In genomic region chr2:48430528-48430927, GRCh38 we compare ENCODE assay signal across 25 cellular contexts. TPM values are rescaled to one million over a fixed set of nuclear protein-coding genes. Genes with fewer than 3 reads are reported as not detected.
DNase-seq lines count a peak whose midpoint lies in the region; ATAC-seq, FAIRE-seq and TF ChIP-seq lines count a peak whose summit lies in the region.
"Had no signal": no experiment of that assay in that cellular context is flagged by ENCODE, and none has a peak within 500 bp of the region (broad histone marks: within the 10 kb centered on the region; RNA-seq: fewer than 3 reads in every experiment).

No MANE protein-coding gene starts in this region.

- H3K27ac Mint-ChIP-seq in CD4-positive, alpha-beta T cell, result no peak overlapping the region
- H3K27ac Mint-ChIP-seq: B cell; CD8-positive, alpha-beta memory T cell had no signal

- H3K9me3 ChIP-seq in endothelial cell of umbilical vein (replicated peaks; ENCODE audit: control insufficient read depth, insufficient read depth, low read length), result no peaks in the 10 kb centered on the region
- no peaks in the 10 kb centered on the region for H3K9me3 ChIP-seq in CD4-positive, alpha-beta T cell (ENCODE audit: control insufficient read depth, low read length)
- H3K9me3 ChIP-seq: A549; BLaER1 treated with 17β-estradiol and CSF1 and Interleukin-3, amounts not matched to agents 10 nM and 100 nM had no signal

- peaks cover 0 to 5% of the 10 kb centered on the region in 2 experiments for H3K27me3 ChIP-seq in endothelial cell of umbilical vein (ENCODE audit: control insufficient read depth in 2 of 2, insufficient read depth in 2 of 2, low read length in 2 of 2)
- no peaks in the 10 kb centered on the region for H3K27me3 ChIP-seq in CD4-positive, alpha-beta T cell (ENCODE audit: control insufficient read depth, insufficient read depth, low read length)
- H3K27me3 ChIP-seq: BLaER1 treated with 17β-estradiol and CSF1 and Interleukin-3, amounts not matched to agents 10 nM and 100 nM had no signal

- no peaks in the 10 kb centered on the region for H3K36me3 Mint-ChIP-seq in CD4-positive, alpha-beta T cell (ENCODE audit: low read depth)
- H3K36me3 Mint-ChIP-seq: CD4-positive, alpha-beta memory T cell; CD8-positive, alpha-beta memory T cell had no signal

- POLR2A ChIA-PET in endothelial cell of umbilical vein (lab: Charles Lee), result no interaction called here
- POLR2A ChIA-PET in CD4-positive, alpha-beta T cell (lab: Charles Lee), result no interaction called here

- H2AFZ ChIP-seq in endothelial cell of umbilical vein (ENCODE audit: low read depth, low read length), result no peak overlapping the region

- TF ChIP-seq CTCF in endothelial cell of umbilical vein (IDR thresholded peaks at IDR 0.05; ENCODE audit: extremely low read depth in 1 of 2, insufficient read depth in 1 of 2, low read depth in 1 of 2, low read length in 2 of 2), result no peak
- no peak for TF ChIP-seq CTCF in CD4-positive, alpha-beta T cell (IDR thresholded peaks at IDR 0.05)

- no peaks in the 10 kb centered on the region for H3K79me2 ChIP-seq in endothelial cell of umbilical vein (ENCODE audit: control insufficient read depth, insufficient read depth, low read length)

- H3K9ac ChIP-seq in endothelial cell of umbilical vein (replicated peaks; ENCODE audit: extremely low read depth, insufficient read depth, low read length), result no peak overlapping the region
- H3K9ac ChIP-seq: BLaER1 treated with 17β-estradiol and CSF1 and Interleukin-3, amounts not matched to agents 10 nM and 100 nM had no signal

- no TSS peak for BruUV-seq in endothelial cell of umbilical vein (replicated peaks; lab: Mats Ljungman, UMichigan)

- no peak for DNase-seq in activated CD4-positive, CD25-positive, alpha-beta regulatory T cell (lab: John Stamatoyannopoulos, UW)
- DNase-seq in GM18507 (ENCODE audit: extremely low spot score, insufficient read length, low read depth) (no peak), endothelial cell of umbilical vein (ENCODE audit: low read depth, low spot score) (no peak), left cardiac atrium (no peak)
- no peak for DNase-seq in CD4-positive, alpha-beta T cell
- DNase-seq: AML-193; CD4-positive, alpha-beta memory T cell; CD8-positive, alpha-beta memory T cell; COR-L47; DMS 273 treated with DMSO at 0.1 percent for 48 hours; DMS153; DMS53; DMS79; DND-41; EL; GDM1 had no signal

- H3K36me3 ChIP-seq in endothelial cell of umbilical vein (ENCODE audit: control insufficient read depth in 2 of 2, extremely low read depth in 1 of 2, insufficient read depth in 2 of 2, low read length in 2 of 2), result no peaks in the 10 kb centered on the region
- H3K36me3 ChIP-seq: BLaER1 treated with 17β-estradiol and CSF1 and Interleukin-3, amounts not matched to agents 10 nM and 100 nM had no signal

- no peak overlapping the region for H3K4me3 Mint-ChIP-seq in CD4-positive, alpha-beta T cell
- H3K4me3 Mint-ChIP-seq: B cell; CD4-positive, alpha-beta memory T cell had no signal

- no peak overlapping the region for H3K4me3 ChIP-seq in endothelial cell of umbilical vein (replicated peaks in 1 of 3; ENCODE audit: insufficient read depth in 1 of 3, low read depth in 1 of 3, low read length in 3 of 3)
- H3K4me3 ChIP-seq: A549; BLaER1 treated with 17β-estradiol and CSF1 and Interleukin-3, amounts not matched to agents 10 nM and 100 nM; GM12878 had no signal

- no peak overlapping the region for H3K4me2 ChIP-seq in endothelial cell of umbilical vein (ENCODE audit: insufficient read depth, low read length)
- H3K4me2 ChIP-seq: A549 had no signal

- no peaks in the 10 kb centered on the region for H4K20me1 ChIP-seq in endothelial cell of umbilical vein (replicated peaks; ENCODE audit: control insufficient read depth, extremely low read depth, insufficient read depth, low read length)
- H4K20me1 ChIP-seq: BLaER1 treated with 17β-estradiol and CSF1 and Interleukin-3, amounts not matched to agents 10 nM and 100 nM had no signal

- H3K9me1 ChIP-seq in endothelial cell of umbilical vein (replicated peaks; ENCODE audit: control insufficient read depth, extremely low read depth, insufficient read depth, low read length), result no peaks in the 10 kb centered on the region

- FAIRE-seq in GM18507 (lab: Jason Lieb, UNC) (peak; percentile 39), endothelial cell of umbilical vein (lab: Jason Lieb, UNC) (peak; percentile 50)
- FAIRE-seq: A549, GM12878, GM12892, GM19239 had no signal

- dilution Hi-C loops in endothelial cell of umbilical vein (cut with MboI; ENCODE audit: extremely low pct_ligation_motif_present, low sequenced_read_pairs), result no loop called here

- no peak for TF ChIP-seq POLR2A in endothelial cell of umbilical vein (IDR thresholded peaks at IDR 0.05; ENCODE audit: low read depth, low read length)

- CTCF ChIA-PET in endothelial cell of umbilical vein (lab: Charles Lee), result no interaction called here
- CTCF ChIA-PET in CD4-positive, alpha-beta T cell (lab: Charles Lee), result no interaction called here

- peak; percentile 38 to 53 for ATAC-seq in activated CD4-positive, CD25-positive, alpha-beta regulatory T cell treated with anti-CD3 and anti-CD28 coated beads, Interleukin-2, amount 50 U/mL, for 24 hours
- no peak for ATAC-seq in CD4-positive, alpha-beta T cell (ENCODE audit: poor library complexity)
- no peak for ATAC-seq in left cardiac atrium
- ATAC-seq: A549, GM12878 had no signal

- no peaks in the 10 kb centered on the region for H3K9me3 Mint-ChIP-seq in CD4-positive, alpha-beta T cell
- H3K9me3 Mint-ChIP-seq: CD4-positive, alpha-beta memory T cell; CD8-positive, alpha-beta memory T cell had no signal

- no peaks in the 10 kb centered on the region for H3K4me1 ChIP-seq in endothelial cell of umbilical vein (ENCODE audit: control insufficient read depth, extremely low read depth, insufficient read depth, low read length)
- H3K4me1 ChIP-seq: A549 had no signal

- intact Hi-C loops in endothelial cell of umbilical vein (cut with micrococcal nuclease), result no loop called here
- intact Hi-C loops in CD4-positive, alpha-beta T cell (cut with DNase I, micrococcal nuclease), result loop anchor here in 1 of 2 experiments (10.0 kb wide), 1 partner anchor 1026 kb away; the partner anchor contains the start of gene MSH2
- intact Hi-C loops in left cardiac atrium (cut with DNase I), result no loop called here

- H3K27me3 Mint-ChIP-seq in CD4-positive, alpha-beta T cell, result no peaks in the 10 kb centered on the region
- H3K27me3 Mint-ChIP-seq: B cell had no signal

- H3K4me1 Mint-ChIP-seq in CD4-positive, alpha-beta T cell (ENCODE audit: low read depth), result no peaks in the 10 kb centered on the region
- H3K4me1 Mint-ChIP-seq: CD4-positive, alpha-beta memory T cell; CD8-positive, alpha-beta memory T cell had no signal

- no peak overlapping the region for H3K27ac ChIP-seq in endothelial cell of umbilical vein (ENCODE audit: insufficient read depth, low read depth, low read length)
- H3K27ac ChIP-seq in CD4-positive, alpha-beta T cell (ENCODE audit: low read depth, low read length), result no peak overlapping the region
- H3K27ac ChIP-seq: 22Rv1, A549, C4-2B had no signal

TF ChIP-seq in endothelial cell of umbilical vein, 7 proteins besides CTCF, POLR2A, EP300 and RAD21:
- TF ChIP-seq FOS (IDR thresholded peaks at IDR 0.05; ENCODE audit: borderline replicate concordance, insufficient read depth, low read length) (no peak), EZH2 (IDR thresholded peaks at IDR 0.05; ENCODE audit: borderline replicate concordance, low read depth, low read length, severe bottlenecking) (no peak), JUN (IDR thresholded peaks at IDR 0.05; ENCODE audit: borderline replicate concordance, insufficient read depth, insufficient read length, low read depth) (no peak), MAX (IDR thresholded peaks at IDR 0.05; ENCODE audit: insufficient read depth, insufficient read length) (no peak), POLR2AphosphoS5 (IDR thresholded peaks at IDR 0.05; ENCODE audit: insufficient read depth, low read depth, low read length) (no peak), MYC (IDR thresholded peaks at IDR 0.05; ENCODE audit: low read depth, low read length) (no peak), GATA2 (IDR thresholded peaks at IDR 0.05; ENCODE audit: insufficient read depth, insufficient read length, low read depth, low read length) (no peak)

RNA-seq across cellular contexts. Expression of gene PPP1R21, which starts 10.0 kb away (rescaled TPM):
- total RNA-seq in endothelial cell of umbilical vein, result 19.4 and 20.4 TPM in 2 replicates
- polyA plus RNA-seq in endothelial cell of umbilical vein, result 9.9 and 13.3 TPM in 2 replicates
- polyA plus RNA-seq in endothelial cell of umbilical vein (2011; cell fraction: cytosol; rRNA removed), result 11.7 and 13.3 TPM in 2 replicates
- 28.2 and 32.1 TPM in 2 replicates for polyA plus RNA-seq in endothelial cell of umbilical vein (2011; cell fraction: nucleus; rRNA removed)
- 15.2 and 18.3 TPM in 2 replicates for polyA plus RNA-seq in endothelial cell of umbilical vein (2012)
- polyA minus RNA-seq in endothelial cell of umbilical vein, result 12.2 and 17.6 TPM in 2 replicates
- polyA minus RNA-seq in endothelial cell of umbilical vein (2011; cell fraction: cytosol; rRNA and poly(A)+ RNA removed), result 6.9 TPM
- polyA minus RNA-seq in endothelial cell of umbilical vein (2011; cell fraction: nucleus; rRNA and poly(A)+ RNA removed), result 20.0 and 30.4 TPM in 2 replicates
- 10 to 100 TPM; 18.7 to 22.8 TPM for total RNA-seq in CD4-positive, alpha-beta T cell
- 10 to 100 TPM; 11.5 to 17.1 TPM for total RNA-seq in left cardiac atrium

Comparison
In these comparisons a context has a peak if more than half of its experiments do, and no peak if none do; other contexts are left out.
1. ATAC-seq: peak in activated CD4-positive, CD25-positive, alpha-beta regulatory T cell treated with anti-CD3 and anti-CD28 coated beads, Interleukin-2, amount 50 U/mL, for 24 hours (2 of 2); none in CD4-positive, alpha-beta T cell (single experiment) and left cardiac atrium (0 of 2).